ENCODE assay signal across 8 cellular contexts in genomic region chr2:28751956-28752607, GRCh38. TPM values are rescaled to one million over a fixed set of nuclear protein-coding genes. Genes with fewer than 3 reads are reported as not detected.
DNase-seq lines count a peak whose midpoint lies in the region; ATAC-seq and TF ChIP-seq lines count a peak whose summit lies in the region.

No MANE protein-coding gene starts in this region.

- 0 to 1% (median 0%) methylated on average over 34 to 75 of the region's 75 CpGs for WGBS in stomach, 5 donors

- TF ChIP-seq CTCF in stomach (IDR thresholded peaks at IDR 0.05): no peak

- H3K27ac ChIP-seq in stomach: peak overlapping the region; percentile 100

- peaks cover 30% of the 10 kb centered on the region for H3K36me3 Mint-ChIP-seq in dendritic cell treated with granulocyte-macrophage colony-stimulating factor and Interleukin-4, amounts not matched to agents 40 ng/mL and 50 ng/mL, for 4 days (ENCODE audit: low read depth)

- H3K27ac Mint-ChIP-seq in dendritic cell treated with granulocyte-macrophage colony-stimulating factor and Interleukin-4, amounts not matched to agents 40 ng/mL and 50 ng/mL, for 4 days: peak overlapping the region; percentile 99

- intact Hi-C loops in dendritic cell treated with granulocyte-macrophage colony-stimulating factor and Interleukin-4, amounts not matched to agents 40 ng/mL and 50 ng/mL, for 4 days (cut with micrococcal nuclease): loop anchor here (1.0 to 2.0 kb wide), 5 partner anchors 36 to 185 kb away; no protein-coding TSS in a partner anchor
- intact Hi-C loops in stomach (cut with DNase I; ENCODE audit: low total_unique reads): no loop called here

- no peaks in the 10 kb centered on the region for H3K36me3 ChIP-seq in stomach

- peak overlapping the region; percentile 80 for H3K4me3 Mint-ChIP-seq in dendritic cell treated with granulocyte-macrophage colony-stimulating factor and Interleukin-4, amounts not matched to agents 40 ng/mL and 50 ng/mL, for 4 days

- H3K27me3 Mint-ChIP-seq in dendritic cell treated with granulocyte-macrophage colony-stimulating factor and Interleukin-4, amounts not matched to agents 40 ng/mL and 50 ng/mL, for 4 days: no peaks in the 10 kb centered on the region

- ATAC-seq in GM19351 (IDR thresholded peaks at IDR 0.05; ENCODE audit: unreplicated experiment) (peak; percentile 31), HG03354 (IDR thresholded peaks at IDR 0.05; ENCODE audit: poor library complexity, severe bottlenecking, unreplicated experiment) (peak; percentile 43)

- H3K4me3 ChIP-seq in stomach: peak overlapping the region; percentile 82 to 94 (median 89)

- no peaks in the 10 kb centered on the region for H3K9me3 ChIP-seq in stomach

- peak; percentile 49 for DNase-seq in DMS53 (lab: John Stamatoyannopoulos, UW)
- DNase-seq in T-helper 9 cell: peak; percentile 17
- DNase-seq in lung microvascular endothelial cell (ENCODE audit: low read depth in 2 of 2): peak; percentile 32 to 46
- DNase-seq in stomach: peak; percentile 37
- DNase-seq in amniotic stem cell (lab: John Stamatoyannopoulos, UW): no peak

- peaks cover 41 to 74% (median 55%) of the 10 kb centered on the region in 4 donors for H3K4me1 ChIP-seq in stomach

- H3K9me3 Mint-ChIP-seq in dendritic cell treated with granulocyte-macrophage colony-stimulating factor and Interleukin-4, amounts not matched to agents 40 ng/mL and 50 ng/mL, for 4 days: no peaks in the 10 kb centered on the region

- peaks cover 59% of the 10 kb centered on the region for H3K4me1 Mint-ChIP-seq in dendritic cell treated with granulocyte-macrophage colony-stimulating factor and Interleukin-4, amounts not matched to agents 40 ng/mL and 50 ng/mL, for 4 days (ENCODE audit: low read depth)

- H3K27me3 ChIP-seq in stomach: no peaks in the 10 kb centered on the region

- TF ChIP-seq EP300 in stomach (IDR thresholded peaks at IDR 0.05): no peak

- peak in 1 of 4 donors; percentile 20 for TF ChIP-seq POLR2A in stomach (IDR thresholded peaks at IDR 0.05)

RNA-seq across cellular contexts. Expression of gene PPP1CB, which starts 0.5 kb away (rescaled TPM):
- total RNA-seq in lung microvascular endothelial cell (81.7 and 87.7 TPM in 2 replicates), stomach (100 to 1,000 TPM; 200 to 458 (median 251) TPM)
- polyA plus RNA-seq in stomach: 100 to 1,000 TPM in 2 of 3 donors, 10 to 100 TPM in 1; 72.5 to 117 (median 102) TPM

RNA-seq across cellular contexts. Expression of gene SPDYA, which starts 58.6 kb away (rescaled TPM):
- total RNA-seq in lung microvascular endothelial cell (0.20 and 0.22 TPM in 2 replicates), stomach (10 to 100 TPM in 1 of 5 donors, 1 to 10 TPM in 1, under 1 TPM in 1, not detected in 2; 0.58 to 11.7 (median 7.1) TPM)
- under 1 TPM in 1 of 3 donors, not detected in 2; 0.40 TPM for polyA plus RNA-seq in stomach
